In genomic region chr7:25840209-25840792, GRCh38 we compare ENCODE assay signal across 26 cellular contexts.
DNase-seq lines count a peak whose midpoint lies in the region; ATAC-seq, FAIRE-seq and TF ChIP-seq lines count a peak whose summit lies in the region.
"Had no signal": no experiment of that assay in that cellular context is flagged by ENCODE, and none has a peak within 500 bp of the region (broad histone marks: within the 10 kb centered on the region; RNA-seq: fewer than 3 reads in every experiment).

No MANE protein-coding gene starts in this region.

- no peaks in the 10 kb centered on the region for H3K27me3 ChIP-seq in right cardiac atrium (ENCODE audit: control insufficient read depth, insufficient read depth)
- H3K27me3 ChIP-seq in stomach smooth muscle (ENCODE audit: control insufficient read depth in 1 of 2, insufficient read depth in 2 of 2, low read length in 2 of 2): no peaks in the 10 kb centered on the region
- H3K27me3 ChIP-seq: BE2C, brain microvascular endothelial cell had no signal

- peaks cover 3% of the 10 kb centered on the region for H3K4me1 ChIP-seq in right cardiac atrium (ENCODE audit: control insufficient read depth, insufficient read depth, low read length)
- peaks cover 11% of the 10 kb centered on the region for H3K4me1 ChIP-seq in stomach smooth muscle (ENCODE audit: control insufficient read depth, insufficient read depth, low read length)
- H3K4me1 ChIP-seq: A549 had no signal

- H3K36me3 ChIP-seq in stomach smooth muscle (ENCODE audit: control insufficient read depth in 2 of 2, insufficient read depth in 2 of 2, low read length in 2 of 2): no peaks in the 10 kb centered on the region
- H3K36me3 ChIP-seq: BE2C, brain microvascular endothelial cell, tibial nerve had no signal

- intact Hi-C loops in right cardiac atrium (cut with DNase I): loop anchor here in 3 of 4 donors (10.0 kb wide), 2 partner anchors 86 to 166 kb away; no protein-coding TSS in a partner anchor

- H3K4me3 ChIP-seq in choroid plexus epithelial cell (ENCODE audit: low read depth, low read length): no peak overlapping the region
- no peak overlapping the region for H3K4me3 ChIP-seq in right cardiac atrium (ENCODE audit: low read length)
- no peak overlapping the region for H3K4me3 ChIP-seq in stomach smooth muscle (ENCODE audit: low read length in 2 of 2)
- H3K4me3 ChIP-seq: A549, tibial nerve had no signal

- 53% methylated on average over 5 of the region's 5 CpGs for WGBS in right cardiac atrium

- H3K27ac ChIP-seq in right cardiac atrium (ENCODE audit: low read length) (peak overlapping the region; percentile 90), stomach smooth muscle (ENCODE audit: low read length) (peak overlapping the region; percentile 25)
- H3K27ac ChIP-seq: A549, brain microvascular endothelial cell, KMS-11 had no signal

- H3K9me3 ChIP-seq in right cardiac atrium (ENCODE audit: control insufficient read depth, low read length) (no peaks in the 10 kb centered on the region), stomach smooth muscle (ENCODE audit: control insufficient read depth in 2 of 2, low read length in 2 of 2) (no peaks in the 10 kb centered on the region)
- H3K9me3 ChIP-seq: A549, BE2C, tibial nerve had no signal

- ATAC-seq in right cardiac atrium: peak; percentile 92 to 95
- no peak for ATAC-seq in esophagus mucosa
- no peak for ATAC-seq in GM19351 (IDR thresholded peaks at IDR 0.05; ENCODE audit: unreplicated experiment)
- ATAC-seq: A549; activated CD8-positive, alpha-beta T cell treated with anti-CD3 and anti-CD28 coated beads, Interleukin-2, amount 10 ng/mL, durations not matched to agents 7 days and 5 days; naive thymus-derived CD4-positive, alpha-beta T cell; Panc1 had no signal

- no peak overlapping the region for H3K9ac ChIP-seq in stomach smooth muscle (ENCODE audit: low read length in 2 of 2)
- H3K9ac ChIP-seq: KMS-11 had no signal

- peak; percentile 66 for DNase-seq in choroid plexus epithelial cell (ENCODE audit: low read depth)
- DNase-seq in right cardiac atrium: peak in 1 of 3 donors; percentile 62
- DNase-seq in glomerular visceral epithelial cell (ENCODE audit: extremely low spot score): no peak
- no peak for DNase-seq in NCI-H748 treated with DMSO at 0.1 percent for 48 hours (lab: John Stamatoyannopoulos, UW)
- DNase-seq: activated CD4-positive, CD25-positive, alpha-beta regulatory T cell treated with anti-CD3 and anti-CD28 coated beads, Interleukin-2, amount 50 U/mL, for 72 hours; activated CD8-positive, alpha-beta T cell treated with anti-CD3 and anti-CD28 coated beads, Interleukin-2, amount 10 ng/mL, durations not matched to agents 7 days and 5 days; activated effector memory CD4-positive, alpha-beta T cell treated with Interleukin-2 at 50 U/mL for 16 hours; activated T-cell treated with anti-CD3 and anti-CD28 coated beads for 4 hours; BE2C; brain microvascular endothelial cell; endodermal cell; GDM1; naive thymus-derived CD4-positive, alpha-beta T cell; NCI-H146; NCI-H510A; nucleus accumbens; stimulated activated naive CD4-positive, alpha-beta T cell treated with Interleukin-2 at 50 U/mL for 16 hours had no signal

- peak; percentile 11 for FAIRE-seq in G401.6 (lab: Jason Lieb, UNC)
- FAIRE-seq: A549, H1 had no signal

- TF ChIP-seq CTCF in choroid plexus epithelial cell (conservative IDR thresholded peaks at IDR 0.05; ENCODE audit: low read depth, low read length): no peak

Comparison
In these comparisons a context has a peak if more than half of its experiments do, and no peak if none do; other contexts are left out.
1. ATAC-seq: peak in right cardiac atrium (2 of 2); none in esophagus mucosa (single experiment) and GM19351 (single experiment).